ENCODE assay signal across 1 cellular context in the genomic region with DNA sequence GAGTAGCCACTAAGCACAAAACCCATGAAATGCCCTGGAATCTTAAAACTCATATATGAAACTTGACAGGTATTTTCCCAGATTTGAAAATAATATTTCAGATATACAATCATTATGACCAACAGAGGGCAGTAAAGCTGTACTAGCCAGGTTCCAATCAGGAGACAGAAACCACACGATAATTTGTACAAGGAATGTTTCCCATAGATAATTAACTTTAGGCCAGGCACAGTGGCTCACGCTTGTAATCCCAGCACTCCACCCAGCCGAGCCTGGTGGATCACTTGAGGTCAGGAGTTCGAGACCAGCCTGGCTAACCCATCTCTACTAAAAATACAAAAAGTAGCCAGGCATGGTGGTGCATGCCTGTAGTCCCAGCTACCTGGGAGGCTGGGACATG.
TF ChIP-seq lines count a peak whose summit lies in the region.

No MANE protein-coding gene starts in this region.

TF ChIP-seq in HepG2, 621 proteins besides CTCF, POLR2A, EP300 and RAD21:
- TF ChIP-seq MXI1 (IDR thresholded peaks at IDR 0.05; ENCODE audit: borderline replicate concordance, low read depth, low read length) (no peak), STAG1 (CRISPR knock-in tag; IDR thresholded peaks at IDR 0.05) (peak; percentile 39), ZNF878 (CRISPR knock-in tag; IDR thresholded peaks at IDR 0.05) (no peak), KLF16 (CRISPR knock-in tag; IDR thresholded peaks at IDR 0.05) (no peak), ZNF235 (CRISPR knock-in tag; IDR thresholded peaks at IDR 0.05; ENCODE audit: borderline replicate concordance) (no peak), CHD4 (IDR thresholded peaks at IDR 0.05; ENCODE audit: borderline replicate concordance, low read length) (peak; percentile 55; the same call in 1 of the 2 replicates)
- TF ChIP-seq, protein P1, sequence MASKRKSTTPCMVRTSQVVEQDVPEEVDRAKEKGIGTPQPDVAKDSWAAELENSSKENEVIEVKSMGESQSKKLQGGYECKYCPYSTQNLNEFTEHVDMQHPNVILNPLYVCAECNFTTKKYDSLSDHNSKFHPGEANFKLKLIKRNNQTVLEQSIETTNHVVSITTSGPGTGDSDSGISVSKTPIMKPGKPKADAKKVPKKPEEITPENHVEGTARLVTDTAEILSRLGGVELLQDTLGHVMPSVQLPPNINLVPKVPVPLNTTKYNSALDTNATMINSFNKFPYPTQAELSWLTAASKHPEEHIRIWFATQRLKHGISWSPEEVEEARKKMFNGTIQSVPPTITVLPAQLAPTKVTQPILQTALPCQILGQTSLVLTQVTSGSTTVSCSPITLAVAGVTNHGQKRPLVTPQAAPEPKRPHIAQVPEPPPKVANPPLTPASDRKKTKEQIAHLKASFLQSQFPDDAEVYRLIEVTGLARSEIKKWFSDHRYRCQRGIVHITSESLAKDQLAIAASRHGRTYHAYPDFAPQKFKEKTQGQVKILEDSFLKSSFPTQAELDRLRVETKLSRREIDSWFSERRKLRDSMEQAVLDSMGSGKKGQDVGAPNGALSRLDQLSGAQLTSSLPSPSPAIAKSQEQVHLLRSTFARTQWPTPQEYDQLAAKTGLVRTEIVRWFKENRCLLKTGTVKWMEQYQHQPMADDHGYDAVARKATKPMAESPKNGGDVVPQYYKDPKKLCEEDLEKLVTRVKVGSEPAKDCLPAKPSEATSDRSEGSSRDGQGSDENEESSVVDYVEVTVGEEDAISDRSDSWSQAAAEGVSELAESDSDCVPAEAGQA (IDR thresholded peaks at IDR 0.05; ENCODE audit: low read depth), result no peak
- TF ChIP-seq, protein P1 (CRISPR knock-in tag; IDR thresholded peaks at IDR 0.05; ENCODE audit: borderline replicate concordance), result no peak
- TF ChIP-seq, protein P2, sequence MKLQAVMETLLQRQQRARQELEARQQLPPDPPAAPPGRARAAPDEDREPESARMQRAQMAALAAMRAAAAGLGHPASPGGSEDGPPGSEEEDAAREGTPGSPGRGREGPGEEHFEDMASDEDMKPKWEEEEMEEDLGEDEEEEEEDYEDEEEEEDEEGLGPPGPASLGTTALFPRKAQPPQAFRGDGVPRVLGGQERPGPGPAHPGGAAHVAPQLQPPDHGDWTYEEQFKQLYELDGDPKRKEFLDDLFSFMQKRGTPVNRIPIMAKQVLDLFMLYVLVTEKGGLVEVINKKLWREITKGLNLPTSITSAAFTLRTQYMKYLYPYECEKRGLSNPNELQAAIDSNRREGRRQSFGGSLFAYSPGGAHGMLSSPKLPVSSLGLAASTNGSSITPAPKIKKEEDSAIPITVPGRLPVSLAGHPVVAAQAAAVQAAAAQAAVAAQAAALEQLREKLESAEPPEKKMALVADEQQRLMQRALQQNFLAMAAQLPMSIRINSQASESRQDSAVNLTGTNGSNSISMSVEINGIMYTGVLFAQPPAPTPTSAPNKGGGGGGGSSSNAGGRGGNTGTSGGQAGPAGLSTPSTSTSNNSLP (IDR thresholded peaks at IDR 0.05; ENCODE audit: low read depth, low read length), result peak; percentile 63
